20 cellular contexts compared by ENCODE assay signal in genomic region chr6:45836984-45837383, GRCh38.
DNase-seq lines count a peak whose midpoint lies in the region; ATAC-seq and TF ChIP-seq lines count a peak whose summit lies in the region.
"Had no signal": no experiment of that assay in that cellular context is flagged by ENCODE, and none has a peak within 500 bp of the region (broad histone marks: within the 10 kb centered on the region; RNA-seq: fewer than 3 reads in every experiment).

No MANE protein-coding gene starts in this region.

- H3K36me3 Mint-ChIP-seq in activated T-helper 17 cell treated with anti-CD3 and anti-CD28 coated beads, Interleukin-2, amount 50 U/mL, for 72 hours (ENCODE audit: low read depth), result no peaks in the 10 kb centered on the region
- peaks cover 2% of the 10 kb centered on the region for H3K36me3 Mint-ChIP-seq in stimulated activated effector memory CD8-positive, alpha-beta T cell treated with anti-CD3 and anti-CD28 coated beads, Interleukin-12 subunit alpha, Interleukin-12 subunit beta, amount 100 ng/mL, for 72 hours
- H3K36me3 Mint-ChIP-seq: CD8-positive, alpha-beta T cell had no signal

- H3K4me2 ChIP-seq in Loucy (ENCODE audit: low read depth, low read length, poor library complexity, severe bottlenecking), result no peak overlapping the region

- in situ Hi-C loops in ACHN (cut with HindIII; ENCODE audit: low pct_ligation_motif_present, low pct_unique_long_range_greater_than_20kb, low sequenced_read_pairs), result no loop called here

- intact Hi-C loops in Right ventricle myocardium inferior (cut with DNase I), result loop anchor here (10.0 kb wide), 1 partner anchor 78 kb away; no protein-coding TSS in a partner anchor
- intact Hi-C loops in left ventricle myocardium inferior (cut with micrococcal nuclease), result no loop called here

- peak overlapping the region; percentile 1 for H3K4me3 Mint-ChIP-seq in activated T-helper 17 cell treated with anti-CD3 and anti-CD28 coated beads, Interleukin-2, amount 50 U/mL, for 72 hours
- H3K4me3 Mint-ChIP-seq in stimulated activated effector memory CD8-positive, alpha-beta T cell treated with anti-CD3 and anti-CD28 coated beads, Interleukin-12 subunit alpha, Interleukin-12 subunit beta, amount 100 ng/mL, for 72 hours, result no peak overlapping the region
- H3K4me3 Mint-ChIP-seq: CD8-positive, alpha-beta T cell had no signal

- TF ChIP-seq CTCF in left ventricle myocardium inferior (IDR thresholded peaks at IDR 0.05; ENCODE audit: borderline replicate concordance) (no peak), Loucy (conservative IDR thresholded peaks at IDR 0.05; ENCODE audit: low read length) (no peak)

- no peaks in the 10 kb centered on the region for H3K27me3 ChIP-seq in left ventricle myocardium inferior (ENCODE audit: low read depth)
- no peaks in the 10 kb centered on the region for H3K27me3 ChIP-seq in Loucy (ENCODE audit: insufficient read depth, low read length, poor library complexity, severe bottlenecking)
- H3K27me3 ChIP-seq: BE2C, MG63 had no signal

- DNase-seq in Right ventricle myocardium inferior (ENCODE audit: missing footprints) (no peak), left ventricle myocardium inferior (no peak), ACHN (no peak), RKO (ENCODE audit: low spot score) (no peak)
- DNase-seq in stimulated activated effector memory CD8-positive, alpha-beta T cell treated with anti-CD3 and anti-CD28 coated beads, Interleukin-12 subunit alpha, Interleukin-12 subunit beta, amount 100 ng/mL, for 72 hours (ENCODE audit: low spot score in 2 of 2), result no peak
- DNase-seq: BE2C; CD8-positive, alpha-beta T cell; DMS79 treated with DMSO at 0.1 percent for 48 hours; GDM1; MG63; NCI-H1092 treated with DMSO at 0.1 percent for 48 hours; NCI-H1694; NCI-H2107; NCI-H226; NCI-H526 had no signal

- H3K36me3 ChIP-seq in left ventricle myocardium inferior (no peaks in the 10 kb centered on the region), Loucy (ENCODE audit: insufficient read depth, low read length) (no peaks in the 10 kb centered on the region)
- H3K36me3 ChIP-seq: BE2C, MG63 had no signal

- H2AFZ ChIP-seq in Loucy (ENCODE audit: low read length), result 0 out of 2 replicates have a peak overlapping the region, but pooled peaks have one; percentile 29

- H3K27me3 Mint-ChIP-seq in activated T-helper 17 cell treated with anti-CD3 and anti-CD28 coated beads, Interleukin-2, amount 50 U/mL, for 72 hours, result no peaks in the 10 kb centered on the region

- peak; percentile 31 for ATAC-seq in Right ventricle myocardium inferior
- peak; percentile 22 for ATAC-seq in activated T-helper 17 cell treated with anti-CD3 and anti-CD28 coated beads, Interleukin-2, amount 50 U/mL, for 72 hours (replicated peaks)
- peak; percentile 25 for ATAC-seq in stimulated activated effector memory CD8-positive, alpha-beta T cell treated with anti-CD3 and anti-CD28 coated beads, Interleukin-12 subunit alpha, Interleukin-12 subunit beta, amount 100 ng/mL, for 72 hours
- ATAC-seq: CD8-positive, alpha-beta T cell; HCT116; K562 had no signal

- no peak overlapping the region for H3K9ac ChIP-seq in Loucy (ENCODE audit: low read depth, low read length, poor library complexity, severe bottlenecking)

- H3K4me1 ChIP-seq in left ventricle myocardium inferior (peaks cover 18% of the 10 kb centered on the region), Loucy (ENCODE audit: insufficient read depth, low read length, poor library complexity, severe bottlenecking) (peaks cover 37% of the 10 kb centered on the region)
- H3K4me1 ChIP-seq: BE2C had no signal

- peak overlapping the region; percentile 6 for H3K27ac Mint-ChIP-seq in activated T-helper 17 cell treated with anti-CD3 and anti-CD28 coated beads, Interleukin-2, amount 50 U/mL, for 72 hours
- H3K27ac Mint-ChIP-seq in stimulated activated effector memory CD8-positive, alpha-beta T cell treated with anti-CD3 and anti-CD28 coated beads, Interleukin-12 subunit alpha, Interleukin-12 subunit beta, amount 100 ng/mL, for 72 hours, result no peak overlapping the region

- H3K4me1 Mint-ChIP-seq in activated T-helper 17 cell treated with anti-CD3 and anti-CD28 coated beads, Interleukin-2, amount 50 U/mL, for 72 hours, result peaks cover 41% of the 10 kb centered on the region
- peaks cover 47% of the 10 kb centered on the region for H3K4me1 Mint-ChIP-seq in stimulated activated effector memory CD8-positive, alpha-beta T cell treated with anti-CD3 and anti-CD28 coated beads, Interleukin-12 subunit alpha, Interleukin-12 subunit beta, amount 100 ng/mL, for 72 hours

- H3K9me3 Mint-ChIP-seq in activated T-helper 17 cell treated with anti-CD3 and anti-CD28 coated beads, Interleukin-2, amount 50 U/mL, for 72 hours, result no peaks in the 10 kb centered on the region
- H3K9me3 Mint-ChIP-seq in stimulated activated effector memory CD8-positive, alpha-beta T cell treated with anti-CD3 and anti-CD28 coated beads, Interleukin-12 subunit alpha, Interleukin-12 subunit beta, amount 100 ng/mL, for 72 hours, result no peaks in the 10 kb centered on the region
- H3K9me3 Mint-ChIP-seq: CD8-positive, alpha-beta T cell had no signal

- no peaks in the 10 kb centered on the region for H3K9me2 ChIP-seq in Loucy (replicated peaks; ENCODE audit: low read depth, low read length)

- no peaks in the 10 kb centered on the region for H3F3A ChIP-seq in Loucy (ENCODE audit: low read depth)

- H3K27ac ChIP-seq in left ventricle myocardium inferior (replicated peaks), result no peak overlapping the region
- H3K27ac ChIP-seq: RWPE1 had no signal

- H3K79me2 ChIP-seq in Loucy (ENCODE audit: insufficient read depth, low read length), result no peaks in the 10 kb centered on the region

- H3K9me3 ChIP-seq in left ventricle myocardium inferior (replicated peaks), result no peaks in the 10 kb centered on the region
- no peaks in the 10 kb centered on the region for H3K9me3 ChIP-seq in Loucy (ENCODE audit: insufficient read depth, low read depth, low read length)
- H3K9me3 ChIP-seq: BE2C, MG63 had no signal

- H3K4me3 ChIP-seq in left ventricle myocardium inferior (no peak overlapping the region), Loucy (ENCODE audit: low read length, poor library complexity, severe bottlenecking) (no peak overlapping the region)
- H3K4me3 ChIP-seq: K562, MG63 had no signal

- H4K20me1 ChIP-seq in Loucy (ENCODE audit: insufficient read depth, low read length, poor library complexity, severe bottlenecking), result no peaks in the 10 kb centered on the region
